Comparison of ENCODE assay signal across 9 cellular contexts in genomic region chr5:65774346-65774745, GRCh38. TPM values are rescaled to one million over a fixed set of nuclear protein-coding genes. Genes with fewer than 3 reads are reported as not detected.
DNase-seq lines count a peak whose midpoint lies in the region; ATAC-seq, FAIRE-seq and TF ChIP-seq lines count a peak whose summit lies in the region.
"Had no signal": no experiment of that assay in that cellular context is flagged by ENCODE, and none has a peak within 500 bp of the region (broad histone marks: within the 10 kb centered on the region; RNA-seq: fewer than 3 reads in every experiment).

No MANE protein-coding gene starts in this region.

- in situ Hi-C loops in GM23248 (cut with MboI), result no loop called here

- FAIRE-seq in astrocyte (lab: Jason Lieb, UNC), result no peak

- peak; percentile 88 for ATAC-seq in left lung
- no peak for ATAC-seq in HG02571 (IDR thresholded peaks at IDR 0.05; ENCODE audit: unreplicated experiment)
- no peak for ATAC-seq in GM21529 (IDR thresholded peaks at IDR 0.05; ENCODE audit: unreplicated experiment)
- ATAC-seq in WTC11, result no peak

- POLR2A ChIA-PET in WTC11 (lab: Charles Lee), result no interaction called here

- H3K27ac Mint-ChIP-seq in astrocyte (ENCODE audit: unreplicated experiment) (peak overlapping the region; percentile 96), WTC11 (no peak overlapping the region)

- H3K9ac ChIP-seq in GM23248 (no peak overlapping the region), astrocyte (ENCODE audit: low read length) (no peak overlapping the region)

- DNase-seq in AG09319 (ENCODE audit: extremely low read depth, low read depth) (peak; percentile 25), GM23248 (peak; percentile 89), astrocyte (ENCODE audit: low read depth) (peak; percentile 89), left lung (no peak), WTC11 (ENCODE audit: low spot score) (no peak), NOMO-1 treated with DMSO at 0.1 percent for 48 hours (lab: John Stamatoyannopoulos, UW; ENCODE audit: unreplicated experiment) (no peak)
- DNase-seq: posterior cingulate gyrus had no signal

- no peaks in the 10 kb centered on the region for H3K27me3 ChIP-seq in GM23248 (replicated peaks; ENCODE audit: insufficient read depth)
- no peaks in the 10 kb centered on the region for H3K27me3 ChIP-seq in astrocyte (ENCODE audit: insufficient read depth, low read length)
- H3K27me3 ChIP-seq in left lung, result no peaks in the 10 kb centered on the region

- H3K36me3 Mint-ChIP-seq in astrocyte (ENCODE audit: low read depth, unreplicated experiment) (peaks cover 1% of the 10 kb centered on the region), WTC11 (peaks cover 20% of the 10 kb centered on the region)

- H3K79me2 ChIP-seq in GM23248 (ENCODE audit: insufficient read depth), result 0 out of 2 replicates have a peak, but pooled peaks cover 8% of the 10 kb centered on the region
- H3K79me2 ChIP-seq in astrocyte (ENCODE audit: insufficient read depth, low read length), result no peaks in the 10 kb centered on the region

- intact Hi-C loops in left lung (cut with DNase I), result no loop called here

- peak overlapping the region; percentile 47 for H3K4me2 ChIP-seq in GM23248 (ENCODE audit: unreplicated experiment)
- no peak overlapping the region for H3K4me2 ChIP-seq in astrocyte (ENCODE audit: low read length)

- no peaks in the 10 kb centered on the region for H3K9me3 Mint-ChIP-seq in astrocyte (ENCODE audit: unreplicated experiment)
- H3K9me3 Mint-ChIP-seq in WTC11, result no peaks in the 10 kb centered on the region

- H2AFZ ChIP-seq in GM23248 (no peak overlapping the region), astrocyte (ENCODE audit: low read depth, low read length) (no peak overlapping the region)

- peaks cover 38% of the 10 kb centered on the region for H3K4me1 ChIP-seq in GM23248 (ENCODE audit: insufficient read depth)
- peaks cover 21% of the 10 kb centered on the region for H3K4me1 ChIP-seq in astrocyte (ENCODE audit: insufficient read depth, low read length)
- H3K4me1 ChIP-seq in left lung, result peaks cover 3 to 12% of the 10 kb centered on the region in 2 donors

- TF ChIP-seq CTCF in AG09319 (IDR thresholded peaks at IDR 0.05; ENCODE audit: low read depth, low read length) (no peak), astrocyte (IDR thresholded peaks at IDR 0.05; ENCODE audit: insufficient read depth, low read depth, low read length) (no peak), left lung (IDR thresholded peaks at IDR 0.05) (no peak), WTC11 (IDR thresholded peaks at IDR 0.05) (no peak)

- peaks cover 21% of the 10 kb centered on the region for H3F3A ChIP-seq in GM23248 (ENCODE audit: insufficient read depth)

- H3K27ac ChIP-seq in GM23248 (peak overlapping the region; percentile 36; the same call in 1 of the 2 replicates), astrocyte (ENCODE audit: low read depth, low read length) (no peak overlapping the region), left lung (no peak overlapping the region)

- H4K20me1 ChIP-seq in GM23248 (ENCODE audit: insufficient read depth), result no peaks in the 10 kb centered on the region
- peaks cover 7% of the 10 kb centered on the region for H4K20me1 ChIP-seq in astrocyte (ENCODE audit: insufficient read depth, low read length)

- H3K27me3 Mint-ChIP-seq in astrocyte (ENCODE audit: low read depth, unreplicated experiment) (no peaks in the 10 kb centered on the region), WTC11 (ENCODE audit: low read depth) (no peaks in the 10 kb centered on the region)

- H3K4me1 Mint-ChIP-seq in astrocyte (ENCODE audit: low read depth, unreplicated experiment) (peaks cover 38% of the 10 kb centered on the region), WTC11 (no peaks in the 10 kb centered on the region)

- H3K9me2 ChIP-seq in GM23248 (ENCODE audit: insufficient read depth), result no peaks in the 10 kb centered on the region

- peaks cover 3% of the 10 kb centered on the region; the same call in 1 of the 2 replicates for H3K36me3 ChIP-seq in GM23248 (ENCODE audit: low read depth)
- no peaks in the 10 kb centered on the region for H3K36me3 ChIP-seq in astrocyte (ENCODE audit: insufficient read depth, low read length)
- no peaks in the 10 kb centered on the region for H3K36me3 ChIP-seq in left lung

- no peak overlapping the region for H3K4me3 ChIP-seq in GM23248
- no peak overlapping the region for H3K4me3 ChIP-seq in astrocyte (ENCODE audit: insufficient read depth, low read depth, low read length)
- H3K4me3 ChIP-seq in left lung, result no peak overlapping the region

- no peak overlapping the region for H3K4me3 Mint-ChIP-seq in astrocyte (ENCODE audit: unreplicated experiment)
- H3K4me3 Mint-ChIP-seq in WTC11, result no peak overlapping the region

- H3K9me3 ChIP-seq in GM23248 (ENCODE audit: low read depth), result no peaks in the 10 kb centered on the region
- no peaks in the 10 kb centered on the region for H3K9me3 ChIP-seq in astrocyte (ENCODE audit: insufficient read depth, low read depth, low read length)
- no peaks in the 10 kb centered on the region for H3K9me3 ChIP-seq in left lung

- CTCF ChIA-PET in WTC11 (lab: Charles Lee), result interaction anchor here (0.6 kb wide), 1 partner anchor 397 kb away, joined by 3 read pairs; no protein-coding TSS in a partner anchor

TF ChIP-seq in WTC11, 78 proteins besides CTCF, POLR2A, EP300 and RAD21 (continues in another document):
- TF ChIP-seq CDX4 (CRISPR knock-in tag; IDR thresholded peaks at IDR 0.05; ENCODE audit: borderline replicate concordance) (no peak), GTF2I (CRISPR knock-in tag; conservative IDR thresholded peaks at IDR 0.05) (no peak), PRDM15 (CRISPR knock-in tag; IDR thresholded peaks at IDR 0.05) (no peak)

RNA-seq across cellular contexts. Expression of gene NLN, which starts 52.3 kb away (rescaled TPM):
- 37.7 and 58.3 TPM in 2 replicates for total RNA-seq in GM23248 (2014; rRNA removed; shearing (Covaris generic))
- polyA plus RNA-seq in GM23248 (2016; fragmentation: Nextera tagmentation; extraction: Ambion mirVana), result 49.6 and 54.9 TPM in 2 replicates
- total RNA-seq in astrocyte, result 59.3 and 65.2 TPM in 2 replicates
- total RNA-seq in left lung, result 10 to 100 TPM; 18.0 to 29.1 TPM
- total RNA-seq in WTC11 (2021), result 140 to 163 TPM (median 141 TPM) in 3 replicates

RNA-seq across cellular contexts. Expression of gene SGTB, which starts 52.4 kb away (rescaled TPM):
- total RNA-seq in GM23248 (2014; rRNA removed; shearing (Covaris generic)), result 22.6 and 39.9 TPM in 2 replicates
- 16.3 and 17.7 TPM in 2 replicates for polyA plus RNA-seq in GM23248 (2016; fragmentation: Nextera tagmentation; extraction: Ambion mirVana)
- total RNA-seq in astrocyte, result 29.5 and 31.7 TPM in 2 replicates
- total RNA-seq in left lung, result 10 to 100 TPM; 12.7 to 22.6 TPM
- 11.8 to 13.5 TPM (median 12.7 TPM) in 3 replicates for total RNA-seq in WTC11 (2021)

Comparison
In these comparisons a context has a peak if more than half of its experiments do, and no peak if none do; other contexts are left out.
1. DNase-seq: peak in AG09319 (single experiment), GM23248 (single experiment) and astrocyte (single experiment); none in left lung (0 of 2), WTC11 (single experiment) and NOMO-1 treated with DMSO at 0.1 percent for 48 hours (single experiment).